8 cellular contexts compared by ENCODE assay signal in genomic region chr6:32153835-32154513, GRCh38. TPM values are rescaled to one million over a fixed set of nuclear protein-coding genes. Genes with fewer than 3 reads are reported as not detected.
DNase-seq lines count a peak whose midpoint lies in the region; ATAC-seq and TF ChIP-seq lines count a peak whose summit lies in the region.

PPT2 (plus strand) TSS chr6:32154141; CDS start chr6:32154595, 454 bp downstream.

- H3K4me3 ChIP-seq in HEK293 (ENCODE audit: low read depth, low read length) (peak within 1 kb of the TSS; percentile 66), breast epithelium (peak within 1 kb of the TSS; percentile 76 to 84 (median 82)), iPS-20b (ENCODE audit: low read length) (peak within 1 kb of the TSS; percentile 94), skeletal muscle satellite cell (ENCODE audit: low read length) (peak within 1 kb of the TSS; percentile 86)

- H3K36me3 ChIP-seq in HEK293 (ENCODE audit: control insufficient read depth in 2 of 2, insufficient read depth in 1 of 2, low read length in 2 of 2) (peaks cover 22 to 39% of the 10 kb centered on the region in 2 experiments), breast epithelium (no peaks in the 10 kb centered on the region), iPS-20b (ENCODE audit: insufficient read depth, low read depth, low read length) (peaks cover 31% of the 10 kb centered on the region), skeletal muscle satellite cell (ENCODE audit: insufficient read depth, low read length) (peaks cover 18% of the 10 kb centered on the region)

- peaks cover 34% of the 10 kb centered on the region for H3K4me1 Mint-ChIP-seq in WTC11

- peaks cover 26% of the 10 kb centered on the region for H3K36me3 Mint-ChIP-seq in WTC11

- H3K4me3 Mint-ChIP-seq in WTC11: peak within 1 kb of the TSS; percentile 100

- ATAC-seq in WTC11: peak; percentile 54
- ATAC-seq in HG02852 (IDR thresholded peaks at IDR 0.05; ENCODE audit: unreplicated experiment): no peak

- CTCF ChIA-PET in HEK293 (lab: Yijun Ruan, JAX): interaction anchor here (1.0 to 1.3 kb wide), 7 partner anchors 15 to 43 kb away, joined by 4 to 21 read pairs (median 6); partner anchors contain the start of genes ATF6B and FKBPL
- CTCF ChIA-PET in WTC11 (lab: Charles Lee): interaction anchor here (1.0 to 3.3 kb wide), 14 partner anchors 10 to 67 kb away, joined by 3 to 20 read pairs (median 6); partner anchors contain the start of genes ATF6B, EGFL8 and PBX2

- H3K9me3 Mint-ChIP-seq in WTC11: no peaks in the 10 kb centered on the region

- TF ChIP-seq CTCF in HEK293 (tag by site-specific recombination; IDR thresholded peaks at IDR 0.05): no peak
- TF ChIP-seq CTCF in WTC11 (IDR thresholded peaks at IDR 0.05): no peak
- TF ChIP-seq CTCF in breast epithelium (IDR thresholded peaks at IDR 0.05): peak in 1 of 3 donors; percentile 18

- intact Hi-C loops in breast epithelium (cut with DNase I; ENCODE audit: low total_unique reads): no loop called here

- peak within 1 kb of the TSS; percentile 80 for H3K27ac ChIP-seq in HEK293 (ENCODE audit: extremely low read depth, low read depth, low read length)
- peak within 1 kb of the TSS; percentile 89 to 98 for H3K27ac ChIP-seq in breast epithelium
- peak within 1 kb of the TSS; percentile 2 for H3K27ac ChIP-seq in iPS-20b (ENCODE audit: low read length)

- peak within 1 kb of the TSS; percentile 94 for H3K4me2 ChIP-seq in skeletal muscle satellite cell (ENCODE audit: low read length)

- TF ChIP-seq POLR2A in breast epithelium (IDR thresholded peaks at IDR 0.05): peak; percentile 17

- H3K4me1 ChIP-seq in HEK293 (ENCODE audit: control insufficient read depth, insufficient read depth, low read length): peaks cover 7% of the 10 kb centered on the region; the same call in 1 of the 2 replicates
- peaks cover 0 to 11% of the 10 kb centered on the region in 2 donors for H3K4me1 ChIP-seq in breast epithelium
- peaks cover 18% of the 10 kb centered on the region for H3K4me1 ChIP-seq in iPS-20b (ENCODE audit: insufficient read depth, low read length)
- H3K4me1 ChIP-seq in skeletal muscle satellite cell (ENCODE audit: control insufficient read depth, insufficient read depth, low read length): peaks cover 28% of the 10 kb centered on the region

- peak within 1 kb of the TSS; percentile 99 for H3K27ac Mint-ChIP-seq in WTC11

- peak within 1 kb of the TSS; percentile 92 for H3K9ac ChIP-seq in iPS-20b (ENCODE audit: low read depth, low read length)
- H3K9ac ChIP-seq in skeletal muscle satellite cell (ENCODE audit: low read depth, low read length): peak within 1 kb of the TSS; percentile 82

- peak in 13 of 14 donors; percentile 51 to 94 (median 78) for DNase-seq in C1 segment of cervical spinal cord (lab: John Stamatoyannopoulos, UW)
- peak; percentile 88 for DNase-seq in NCI-H2196 (lab: John Stamatoyannopoulos, UW; ENCODE audit: unreplicated experiment)
- peak; percentile 89 for DNase-seq in WTC11 (ENCODE audit: low spot score)
- peak; percentile 84 to 86 for DNase-seq in breast epithelium (ENCODE audit: low spot score in 2 of 2)

- POLR2A ChIA-PET in HEK293 (lab: Yijun Ruan, JAX) (interaction anchor here (0.8 to 3.4 kb wide), 9 partner anchors 23 to 43 kb away, joined by 3 to 38 read pairs (median 6); partner anchors contain the start of genes AGPAT1, ATF6B, FKBPL and PBX2), WTC11 (lab: Charles Lee) (interaction anchor here (1.0 to 1.8 kb wide), 4 partner anchors 11 to 26 kb away, joined by 3 to 7 read pairs (median 4); partner anchors contain the start of gene ATF6B)

- H3K9me3 ChIP-seq in HEK293 (ENCODE audit: control insufficient read depth, insufficient read depth, low read depth, low read length) (no peaks in the 10 kb centered on the region), breast epithelium (no peaks in the 10 kb centered on the region), iPS-20b (ENCODE audit: insufficient read depth, low read depth, low read length) (no peaks in the 10 kb centered on the region), skeletal muscle satellite cell (replicated peaks; ENCODE audit: low read length) (no peaks in the 10 kb centered on the region)

- H3K27me3 ChIP-seq in breast epithelium: no peaks in the 10 kb centered on the region
- peaks cover 35% of the 10 kb centered on the region for H3K27me3 ChIP-seq in iPS-20b (ENCODE audit: insufficient read depth, low read length)
- H3K27me3 ChIP-seq in skeletal muscle satellite cell (ENCODE audit: control insufficient read depth, insufficient read depth, low read length): peaks cover 8% of the 10 kb centered on the region

- peaks cover 37% of the 10 kb centered on the region for H3K27me3 Mint-ChIP-seq in WTC11 (ENCODE audit: low read depth)

TF ChIP-seq in HEK293, 187 proteins besides CTCF, POLR2A, EP300 and RAD21 (continues in another document):
- TF ChIP-seq BCL11B (tag by site-specific recombination; IDR thresholded peaks at IDR 0.05; ENCODE audit: low read depth): no peak
- 0 out of 2 replicates have a peak, but pooled peaks have one; percentile 28 for TF ChIP-seq ZNF518A (tag by site-specific recombination; conservative IDR thresholded peaks at IDR 0.05; ENCODE audit: low read depth)
- TF ChIP-seq ZNF174 (tag by site-specific recombination; IDR thresholded peaks at IDR 0.05): no peak

TF ChIP-seq in WTC11, 78 proteins besides CTCF, POLR2A, EP300 and RAD21 (continues in another document):
- TF ChIP-seq CREB1 (CRISPR knock-in tag; IDR thresholded peaks at IDR 0.05) (no peak), SMAD4 (CRISPR knock-in tag; IDR thresholded peaks at IDR 0.05) (no peak), ZNF416 (CRISPR knock-in tag; IDR thresholded peaks at IDR 0.05) (no peak), FOXJ3 (CRISPR knock-in tag; IDR thresholded peaks at IDR 0.05; ENCODE audit: borderline replicate concordance) (no peak), ATF6 (CRISPR knock-in tag; IDR thresholded peaks at IDR 0.05) (no peak), GABPB1 (CRISPR knock-in tag; IDR thresholded peaks at IDR 0.05) (no peak; the same call in 1 of the 2 replicates), ARID4B (CRISPR knock-in tag; IDR thresholded peaks at IDR 0.05; ENCODE audit: borderline replicate concordance) (no peak; the same call in 1 of the 2 replicates), KAT7 (CRISPR knock-in tag; IDR thresholded peaks at IDR 0.05; ENCODE audit: borderline replicate concordance) (no peak), FOXK1 (CRISPR knock-in tag; IDR thresholded peaks at IDR 0.05) (peak; percentile 67; the same call in 1 of the 2 replicates), NFYB (CRISPR knock-in tag; conservative IDR thresholded peaks at IDR 0.05; ENCODE audit: low read depth) (0 out of 2 replicates have a peak, but pooled peaks have one; percentile 5)

RNA-seq across cellular contexts. Expression of gene PPT2, which starts in this region (rescaled TPM):
- total RNA-seq in WTC11 (2021): 30.0 to 33.8 TPM (median 31.6 TPM) in 3 replicates
- total RNA-seq in breast epithelium: 10 to 100 TPM; 18.4 to 59.6 (median 28.5) TPM
- 10.5 and 15.0 TPM in 2 replicates for total RNA-seq in skeletal muscle satellite cell (2012; rRNA removed)

Comparison
In these comparisons a context has a peak if more than half of its experiments do, and no peak if none do; other contexts are left out.
1. H3K27ac ChIP-seq: peak in every context shown above with its lines; median percentile 94 in breast epithelium; 80 in HEK293; 2 in iPS-20b.